27 cellular contexts compared by ENCODE assay signal in genomic region chr1:78323311-78323710, GRCh38.
DNase-seq lines count a peak whose midpoint lies in the region; ATAC-seq, FAIRE-seq and TF ChIP-seq lines count a peak whose summit lies in the region.
"Had no signal": no experiment of that assay in that cellular context is flagged by ENCODE, and none has a peak within 500 bp of the region (broad histone marks: within the 10 kb centered on the region; RNA-seq: fewer than 3 reads in every experiment).

No MANE protein-coding gene starts in this region.

- no peak overlapping the region for H3K4me3 Mint-ChIP-seq in activated naive CD8-positive, alpha-beta T cell treated with anti-CD3 and anti-CD28 coated beads for 36 hours
- H3K4me3 Mint-ChIP-seq: B cell; CD14-positive monocyte; CD8-positive, alpha-beta memory T cell had no signal

- FAIRE-seq in H54 (lab: Jason Lieb, UNC), result no peak
- FAIRE-seq: GM12878 had no signal

- no peak overlapping the region for H3K27ac Mint-ChIP-seq in activated naive CD8-positive, alpha-beta T cell treated with anti-CD3 and anti-CD28 coated beads for 36 hours
- H3K27ac Mint-ChIP-seq: B cell; CD8-positive, alpha-beta memory T cell had no signal

- H2AFZ ChIP-seq in SK-N-SH (ENCODE audit: low read depth), result no peak overlapping the region
- H2AFZ ChIP-seq: PC-9 had no signal

- no peak for TF ChIP-seq RAD21 in SK-N-SH (IDR thresholded peaks at IDR 0.05; ENCODE audit: low read length)

- peak in 1 of 2 experiments; percentile 17; a peak in 1 of 4 replicates for TF ChIP-seq EP300 in SK-N-SH (IDR thresholded peaks at IDR 0.05; ENCODE audit: borderline replicate concordance in 1 of 2, low read depth in 1 of 2, low read length in 1 of 2)

- H3K4me3 ChIP-seq in SK-N-SH (ENCODE audit: low read depth in 2 of 2, low read length in 1 of 2) (no peak overlapping the region), fibroblast of villous mesenchyme (ENCODE audit: low read depth, low read length) (no peak overlapping the region), ascending aorta (no peak overlapping the region)
- H3K4me3 ChIP-seq: GM12878, PC-9, SJCRH30 had no signal

- H3K9me3 Mint-ChIP-seq in activated naive CD8-positive, alpha-beta T cell treated with anti-CD3 and anti-CD28 coated beads for 36 hours, result no peaks in the 10 kb centered on the region

- no peak overlapping the region for H3K9ac ChIP-seq in SK-N-SH

- H3K4me2 ChIP-seq in SK-N-SH, result no peak overlapping the region
- H3K4me2 ChIP-seq: PC-9 had no signal

- POLR2A ChIA-PET in SK-N-SH (lab: Yijun Ruan, JAX), result no interaction called here

- no peaks in the 10 kb centered on the region for H3K4me1 Mint-ChIP-seq in activated naive CD8-positive, alpha-beta T cell treated with anti-CD3 and anti-CD28 coated beads for 36 hours
- H3K4me1 Mint-ChIP-seq: B cell; CD14-positive monocyte; CD8-positive, alpha-beta memory T cell had no signal

- H3K9me2 ChIP-seq in SK-N-SH, result no peaks in the 10 kb centered on the region

- no peaks in the 10 kb centered on the region for H3K4me1 ChIP-seq in SK-N-SH (ENCODE audit: control insufficient read depth in 1 of 2, insufficient read depth in 2 of 2, low read depth in 1 of 2, low read length in 1 of 2)
- no peaks in the 10 kb centered on the region for H3K4me1 ChIP-seq in ascending aorta
- H3K4me1 ChIP-seq: SJCRH30 had no signal

- no peaks in the 10 kb centered on the region for H3K27me3 Mint-ChIP-seq in activated naive CD8-positive, alpha-beta T cell treated with anti-CD3 and anti-CD28 coated beads for 36 hours
- H3K27me3 Mint-ChIP-seq: B cell; CD8-positive, alpha-beta memory T cell had no signal

- H3K9me3 ChIP-seq in SK-N-SH (no peaks in the 10 kb centered on the region), ascending aorta (no peaks in the 10 kb centered on the region)
- H3K9me3 ChIP-seq: SJCRH30 had no signal

- H3K36me3 Mint-ChIP-seq in activated naive CD8-positive, alpha-beta T cell treated with anti-CD3 and anti-CD28 coated beads for 36 hours, result no peaks in the 10 kb centered on the region
- H3K36me3 Mint-ChIP-seq: CD14-positive monocyte; CD8-positive, alpha-beta memory T cell had no signal

- TF ChIP-seq CTCF in SK-N-SH (IDR thresholded peaks at IDR 0.05) (no peak), fibroblast of villous mesenchyme (IDR thresholded peaks at IDR 0.05; ENCODE audit: insufficient read depth, low read depth, low read length) (no peak), ascending aorta (IDR thresholded peaks at IDR 0.05) (no peak)

- intact Hi-C loops in ascending aorta (cut with DNase I), result no loop called here

- 48% methylated on average over 1 of the region's 1 CpG for WGBS in SK-N-SH (ENCODE audit: low lambda C conversion rate)

- no peaks in the 10 kb centered on the region for H3K79me2 ChIP-seq in SK-N-SH (ENCODE audit: insufficient read depth)

- H3F3A ChIP-seq in SK-N-SH (replicated peaks; ENCODE audit: insufficient read depth), result no peaks in the 10 kb centered on the region

- H4K20me1 ChIP-seq in SK-N-SH (ENCODE audit: insufficient read depth), result no peaks in the 10 kb centered on the region

- H3K27ac ChIP-seq in SK-N-SH (ENCODE audit: low read depth in 2 of 2, low read length in 1 of 2), result no peak overlapping the region
- H3K27ac ChIP-seq in ascending aorta, result no peak overlapping the region
- H3K27ac ChIP-seq: 22Rv1, PC-9, SJCRH30 had no signal

- CTCF ChIA-PET in SK-N-SH (lab: Yijun Ruan, JAX), result no interaction called here

- no peak for DNase-seq in SK-N-SH
- DNase-seq in M059J (ENCODE audit: low read depth), result peak; percentile 75
- DNase-seq in fibroblast of villous mesenchyme (ENCODE audit: low read depth), result peak; percentile 14
- no peak for DNase-seq in H54 (ENCODE audit: insufficient read length, low spot score)
- DNase-seq in ascending aorta (ENCODE audit: low spot score in 2 of 2), result no peak
- DNase-seq in activated naive CD8-positive, alpha-beta T cell treated with anti-CD3 and anti-CD28 coated beads for 36 hours, result no peak
- DNase-seq: Calu3; CD8-positive, alpha-beta memory T cell; DMS153; GDM1; GOT3; HCEC 1CT; KBM-7; MM.1S; NCI-H2029; NCI-H446; NCI-H524 treated with DMSO at 0.1 percent for 48 hours; NCI-H774; PC-9; SJCRH30 had no signal

- ATAC-seq in SK-N-SH treated with all-trans-retinoic acid at 6 μM for 48 hours (no peak; the same call in 2 of the 3 replicates), HG02970 (IDR thresholded peaks at IDR 0.05; ENCODE audit: low FRiP score, unreplicated experiment) (no peak)
- ATAC-seq: GM12878, Right ventricle myocardium inferior had no signal

- TF ChIP-seq POLR2A in H54 (IDR thresholded peaks at IDR 0.05; ENCODE audit: low read depth, low read length), result no peak

- H3K27me3 ChIP-seq in SK-N-SH (ENCODE audit: insufficient read depth) (no peaks in the 10 kb centered on the region), ascending aorta (no peaks in the 10 kb centered on the region)
- H3K27me3 ChIP-seq: SJCRH30 had no signal

- H3K36me3 ChIP-seq in SK-N-SH (replicated peaks in 1 of 2; ENCODE audit: control insufficient read depth in 1 of 2, insufficient read depth in 2 of 2, low read length in 1 of 2), result no peaks in the 10 kb centered on the region
- no peaks in the 10 kb centered on the region for H3K36me3 ChIP-seq in ascending aorta
- H3K36me3 ChIP-seq: SJCRH30 had no signal

TF ChIP-seq in SK-N-SH, 30 proteins besides CTCF, POLR2A, EP300 and RAD21 (continues in another document):
- TF ChIP-seq FOSL2 (IDR thresholded peaks at IDR 0.05; ENCODE audit: borderline replicate concordance, low read depth) (peak; percentile 46; the same call in 1 of the 2 replicates), FOXJ3 (CRISPR knock-in tag; IDR thresholded peaks at IDR 0.05) (no peak), GATA2 (CRISPR knock-in tag; IDR thresholded peaks at IDR 0.05) (no peak), YY1 (IDR thresholded peaks at IDR 0.05; ENCODE audit: low read depth) (no peak), RFX5 (IDR thresholded peaks at IDR 0.05; ENCODE audit: low read length) (no peak), PBX3 (IDR thresholded peaks at IDR 0.05) (peak; percentile 65), MXI1 (IDR thresholded peaks at IDR 0.05; ENCODE audit: low read depth, low read length) (no peak), GABPA (IDR thresholded peaks at IDR 0.05; ENCODE audit: low read depth) (no peak), MEF2A (IDR thresholded peaks at IDR 0.05; ENCODE audit: borderline replicate concordance, low read depth) (no peak), TCF12 (IDR thresholded peaks at IDR 0.05) (peak; percentile 45; the same call in 1 of the 2 replicates), CHD2 (IDR thresholded peaks at IDR 0.05; ENCODE audit: low read length, partially characterized antibody) (no peak), JUND (IDR thresholded peaks at IDR 0.05) (peak; percentile 43; the same call in 1 of the 2 replicates), RCOR1 (IDR thresholded peaks at IDR 0.05; ENCODE audit: low read length) (no peak), NRF1 (IDR thresholded peaks at IDR 0.05; ENCODE audit: low read depth, low read length) (no peak)

TF ChIP-seq in SK-N-SH treated with all-trans-retinoic acid at 6 μM for 48 hours, 23 proteins besides CTCF, POLR2A, EP300 and RAD21 (continues in another document):
- TF ChIP-seq TOX (CRISPR knock-in tag; IDR thresholded peaks at IDR 0.05; ENCODE audit: borderline replicate concordance), result no peak
- no peak for TF ChIP-seq ARNTL (CRISPR knock-in tag; IDR thresholded peaks at IDR 0.05; ENCODE audit: borderline replicate concordance, low read depth)
- TF ChIP-seq BACH2 (CRISPR knock-in tag; IDR thresholded peaks at IDR 0.05; ENCODE audit: borderline replicate concordance), result no peak
- no peak for TF ChIP-seq ESRRG (CRISPR knock-in tag; IDR thresholded peaks at IDR 0.05)
- no peak for TF ChIP-seq CREB5 (CRISPR knock-in tag; IDR thresholded peaks at IDR 0.05; ENCODE audit: low read depth)
- TF ChIP-seq TCF4 (CRISPR knock-in tag; IDR thresholded peaks at IDR 0.05; ENCODE audit: borderline replicate concordance), result no peak
- TF ChIP-seq PATZ1 (CRISPR knock-in tag; IDR thresholded peaks at IDR 0.05; ENCODE audit: borderline replicate concordance), result no peak
- no peak for TF ChIP-seq ZFP3 (CRISPR knock-in tag; IDR thresholded peaks at IDR 0.05)
- TF ChIP-seq ZNF70 (CRISPR knock-in tag; IDR thresholded peaks at IDR 0.05), result no peak
- no peak for TF ChIP-seq ZNF565 (CRISPR knock-in tag; conservative IDR thresholded peaks at IDR 0.05; ENCODE audit: low read depth)
- no peak; the same call in 1 of the 2 replicates for TF ChIP-seq ISL1 (CRISPR knock-in tag; IDR thresholded peaks at IDR 0.05)
- no peak for TF ChIP-seq GLIS3 (CRISPR knock-in tag; IDR thresholded peaks at IDR 0.05)
- TF ChIP-seq ZNF8 (CRISPR knock-in tag; IDR thresholded peaks at IDR 0.05), result no peak
- no peak for TF ChIP-seq PPARA (CRISPR knock-in tag; IDR thresholded peaks at IDR 0.05; ENCODE audit: borderline replicate concordance)

Comparison
In these comparisons a context has a peak if more than half of its experiments do, and no peak if none do; other contexts are left out.
1. DNase-seq: peak in M059J (single experiment) and fibroblast of villous mesenchyme (single experiment); none in SK-N-SH (single experiment), H54 (single experiment), ascending aorta (0 of 2) and activated naive CD8-positive, alpha-beta T cell treated with anti-CD3 and anti-CD28 coated beads for 36 hours (single experiment).